ENCODE assay signal across 27 cellular contexts in the genomic region with DNA sequence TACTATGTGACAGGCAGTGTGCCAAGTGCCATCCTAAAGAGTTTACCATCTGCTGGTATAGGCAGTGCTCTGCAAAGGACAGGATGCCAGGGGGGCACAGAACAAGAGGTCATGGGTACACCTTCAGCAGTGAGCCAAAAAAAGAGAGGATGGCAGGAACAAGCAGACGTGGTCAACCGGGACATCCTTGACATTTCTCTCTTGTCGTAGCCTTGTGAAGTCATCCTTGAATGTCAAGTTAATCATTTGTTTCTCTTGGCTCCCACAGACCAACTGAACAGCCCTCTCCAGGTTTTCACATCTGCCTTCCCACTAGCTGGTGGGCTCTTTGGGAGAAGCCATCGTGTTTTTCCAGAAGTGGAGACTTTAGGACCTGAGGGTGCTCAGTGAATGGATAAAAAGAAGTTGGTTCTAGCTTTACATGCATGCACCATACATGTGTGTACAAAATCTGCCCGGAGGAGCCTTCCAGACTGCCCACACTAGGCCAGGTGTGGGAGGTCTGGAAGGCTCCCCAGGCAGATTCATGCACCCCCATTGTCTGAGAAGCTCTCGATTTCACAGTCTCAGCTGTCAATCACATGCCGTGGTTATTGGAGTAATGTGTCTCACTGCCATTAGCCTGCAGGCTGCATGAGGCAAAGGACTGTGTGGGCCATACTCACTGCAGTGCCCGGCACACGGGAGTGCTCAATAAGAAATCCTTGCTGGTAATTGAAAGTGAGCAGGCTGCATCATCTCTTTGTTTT. TPM values are rescaled to one million over a fixed set of nuclear protein-coding genes. Genes with fewer than 3 reads are reported as not detected.
DNase-seq lines count a peak whose midpoint lies in the region; ATAC-seq and TF ChIP-seq lines count a peak whose summit lies in the region.
"Had no signal": no experiment of that assay in that cellular context is flagged by ENCODE, and none has a peak within 500 bp of the region (broad histone marks: within the 10 kb centered on the region; RNA-seq: fewer than 3 reads in every experiment).

No MANE protein-coding gene starts in this region.

- DNase-seq in activated CD4-positive, alpha-beta T cell treated with anti-CD3 and anti-CD28 coated beads, Interleukin-2, amount 10 ng/mL, durations not matched to agents 24 days and 14 days = peak; percentile 12
- DNase-seq in activated CD4-positive, alpha-beta T cell treated with anti-CD3 and anti-CD28 coated beads, Interleukin-2, amount 50 U/mL, for 48 hours = no peak
- peak; percentile 47 for DNase-seq in coronary artery (ENCODE audit: low spot score)
- peak; percentile 34 for DNase-seq in renal cortical epithelial cell (ENCODE audit: low read depth)
- DNase-seq in prostate gland (ENCODE audit: low spot score) = no peak
- DNase-seq in SIG-M5 (lab: John Stamatoyannopoulos, UW) = no peak
- no peak for DNase-seq in NCI-H146 treated with DMSO at 0.1 percent for 48 hours (lab: John Stamatoyannopoulos, UW; ENCODE audit: unreplicated experiment)
- DNase-seq: C1 segment of cervical spinal cord, Calu3, DMS53, GDM1, H9, HFFc6, KG1, NCI-H1092, NCI-H1436, NCI-H2029, NCI-H345, NCI-H524, NCI-H82 had no signal

- H3K27me3 Mint-ChIP-seq in activated CD4-positive, alpha-beta T cell treated with anti-CD3 and anti-CD28 coated beads, Interleukin-2, amount 10 ng/mL, durations not matched to agents 24 days and 14 days = peaks cover 35% of the 10 kb centered on the region

- no peaks in the 10 kb centered on the region for H3K36me3 Mint-ChIP-seq in activated CD4-positive, alpha-beta T cell treated with anti-CD3 and anti-CD28 coated beads, Interleukin-2, amount 10 ng/mL, durations not matched to agents 24 days and 14 days (ENCODE audit: low read depth)
- H3K36me3 Mint-ChIP-seq: CD8-positive, alpha-beta T cell had no signal

- 79% methylated on average over 9 of the region's 9 CpGs for WGBS in prostate gland

- no peaks in the 10 kb centered on the region for H3K9me3 ChIP-seq in prostate gland
- H3K9me3 ChIP-seq: SJSA1 had no signal

- no peaks in the 10 kb centered on the region for H3K9me3 Mint-ChIP-seq in activated CD4-positive, alpha-beta T cell treated with anti-CD3 and anti-CD28 coated beads, Interleukin-2, amount 10 ng/mL, durations not matched to agents 24 days and 14 days
- H3K9me3 Mint-ChIP-seq: CD8-positive, alpha-beta T cell; HFFc6 had no signal

- no peak overlapping the region for H3K27ac Mint-ChIP-seq in activated CD4-positive, alpha-beta T cell treated with anti-CD3 and anti-CD28 coated beads, Interleukin-2, amount 10 ng/mL, durations not matched to agents 24 days and 14 days
- H3K27ac Mint-ChIP-seq: CD8-positive, alpha-beta T cell; H9; HFFc6 had no signal

- no peaks in the 10 kb centered on the region for H3K4me1 ChIP-seq in prostate gland (replicated peaks)
- H3K4me1 ChIP-seq: SJSA1 had no signal

- H3K4me3 ChIP-seq in coronary artery = no peak overlapping the region
- H3K4me3 ChIP-seq in prostate gland = no peak overlapping the region
- H3K4me3 ChIP-seq: GM23248, SJSA1 had no signal

- peaks cover 3% of the 10 kb centered on the region for H3K4me1 Mint-ChIP-seq in activated CD4-positive, alpha-beta T cell treated with anti-CD3 and anti-CD28 coated beads, Interleukin-2, amount 10 ng/mL, durations not matched to agents 24 days and 14 days

- no peak overlapping the region for H3K4me3 Mint-ChIP-seq in activated CD4-positive, alpha-beta T cell treated with anti-CD3 and anti-CD28 coated beads, Interleukin-2, amount 10 ng/mL, durations not matched to agents 24 days and 14 days
- H3K4me3 Mint-ChIP-seq: CD8-positive, alpha-beta T cell; H9; HFFc6 had no signal

- H3K36me3 ChIP-seq in prostate gland = no peaks in the 10 kb centered on the region
- H3K36me3 ChIP-seq: SJSA1 had no signal

- intact Hi-C loops in activated CD4-positive, alpha-beta T cell treated with anti-CD3 and anti-CD28 coated beads, Interleukin-2, amount 10 ng/mL, durations not matched to agents 24 days and 14 days (cut with micrococcal nuclease) = no loop called here
- intact Hi-C loops in prostate gland (cut with DNase I) = no loop called here

- no peaks in the 10 kb centered on the region for H3K27me3 ChIP-seq in prostate gland (replicated peaks; ENCODE audit: insufficient read depth)
- H3K27me3 ChIP-seq: SJSA1 had no signal

- TF ChIP-seq POLR2A in prostate gland (IDR thresholded peaks at IDR 0.05) = no peak

- H3K27ac ChIP-seq in coronary artery = no peak overlapping the region
- no peak overlapping the region for H3K27ac ChIP-seq in prostate gland
- H3K27ac ChIP-seq: 22Rv1, GM23248, SJSA1 had no signal

- no peak for ATAC-seq in HG03460 (IDR thresholded peaks at IDR 0.05; ENCODE audit: unreplicated experiment)
- ATAC-seq: CD8-positive, alpha-beta T cell; Panc1 had no signal

- TF ChIP-seq CTCF in coronary artery (IDR thresholded peaks at IDR 0.05) (no peak), prostate gland (IDR thresholded peaks at IDR 0.05) (no peak)

RNA-seq across cellular contexts. Expression of a gene that starts 16.4 kb away (rescaled TPM):
- total RNA-seq in activated CD4-positive, alpha-beta T cell treated with anti-CD3 and anti-CD28 coated beads, Interleukin-2, amount 10 ng/mL, durations not matched to agents 24 days and 14 days = not detected in 2 replicates
- not detected in 2 replicates for total RNA-seq in renal cortical epithelial cell
- under 1 TPM in 1 of 2 donors, not detected in 1; 0.97 TPM for total RNA-seq in prostate gland
- total RNA-seq: Calu3; CD8-positive, alpha-beta T cell; GM23248; H9; HFFc6; HT1080; SJSA1 had no signal

RNA-seq across cellular contexts. Expression of a gene that starts 28.8 kb away (rescaled TPM):
- 20.1 and 22.1 TPM in 2 replicates for total RNA-seq in activated CD4-positive, alpha-beta T cell treated with anti-CD3 and anti-CD28 coated beads, Interleukin-2, amount 10 ng/mL, durations not matched to agents 24 days and 14 days
- total RNA-seq in renal cortical epithelial cell (4.3 and 9.5 TPM in 2 replicates), prostate gland (10 to 100 TPM; 16.3 to 58.6 TPM)

Comparison
In these comparisons a context has a peak if more than half of its experiments do, and no peak if none do; other contexts are left out.
1. DNase-seq: peak in activated CD4-positive, alpha-beta T cell treated with anti-CD3 and anti-CD28 coated beads, Interleukin-2, amount 10 ng/mL, durations not matched to agents 24 days and 14 days (single experiment), coronary artery (single experiment) and renal cortical epithelial cell (single experiment); none in activated CD4-positive, alpha-beta T cell treated with anti-CD3 and anti-CD28 coated beads, Interleukin-2, amount 50 U/mL, for 48 hours (0 of 2), prostate gland (single experiment), SIG-M5 (single experiment) and NCI-H146 treated with DMSO at 0.1 percent for 48 hours (single experiment).